27 cellular contexts compared by ENCODE assay signal in the genomic region with DNA sequence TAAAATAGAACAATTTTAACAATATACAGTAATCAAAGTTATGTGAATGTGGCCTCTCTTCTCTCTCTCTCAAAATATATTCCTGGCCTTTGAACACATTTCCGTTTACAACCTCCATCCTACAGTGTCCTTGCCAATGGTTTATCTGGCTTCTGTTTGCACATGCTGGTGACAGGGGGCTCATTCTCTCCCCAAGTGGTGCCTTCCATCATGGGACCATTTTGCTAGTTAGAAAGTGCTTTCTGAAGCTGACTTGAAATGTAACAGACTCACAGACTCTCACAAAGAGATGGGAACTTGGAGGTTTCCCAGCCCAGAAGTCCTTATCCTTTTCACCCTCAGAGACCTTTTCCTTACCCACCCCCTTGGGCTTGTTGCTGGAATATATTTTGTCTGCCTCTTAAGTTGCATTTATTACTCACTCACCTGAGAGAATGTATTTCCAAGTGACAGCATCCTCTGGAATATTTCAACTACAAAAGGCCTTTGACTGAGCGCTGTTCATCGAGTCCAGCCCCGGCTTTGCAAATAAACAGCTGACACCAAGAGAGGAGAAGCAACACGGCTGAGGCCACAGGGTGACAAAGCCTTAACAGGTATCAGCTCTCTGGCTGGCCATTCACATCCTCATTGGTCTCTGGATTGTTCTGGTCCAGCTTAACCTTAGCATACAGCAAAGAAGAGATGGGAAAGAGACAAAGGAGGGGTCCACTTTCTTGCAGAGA. TPM values are rescaled to one million over a fixed set of nuclear protein-coding genes. Genes with fewer than 3 reads are reported as not detected.
DNase-seq lines count a peak whose midpoint lies in the region; ATAC-seq, FAIRE-seq and TF ChIP-seq lines count a peak whose summit lies in the region.
"Had no signal": no experiment of that assay in that cellular context is flagged by ENCODE, and none has a peak within 500 bp of the region (broad histone marks: within the 10 kb centered on the region; RNA-seq: fewer than 3 reads in every experiment).

No MANE protein-coding gene starts in this region.

- CTCF ChIA-PET in HepG2 (lab: Yijun Ruan, JAX; ENCODE audit: low intra/inter-chr PET ratio, low total read pairs), result interaction anchor here (1.8 kb wide), 1 partner anchor 26 kb away, joined by 7 read pairs; no protein-coding TSS in a partner anchor

- POLR2A ChIA-PET in HepG2 (lab: Yijun Ruan, JAX), result interaction anchor here (1.6 to 2.2 kb wide), 3 partner anchors 17 to 62 kb away, joined by 4 to 8 read pairs (median 6); a partner anchor contains a TSS

- H3K4me3 Mint-ChIP-seq in endodermal cell, result no peak overlapping the region
- H3K4me3 Mint-ChIP-seq in neural progenitor cell, result no peak overlapping the region
- no peak overlapping the region for H3K4me3 Mint-ChIP-seq in activated naive CD8-positive, alpha-beta T cell treated with anti-CD3 and anti-CD28 coated beads, Interleukin-2, amount 50 U/mL, for 24 hours
- H3K4me3 Mint-ChIP-seq: CD4-positive, alpha-beta T cell; IgD-negative memory B cell had no signal

- H3K4me1 Mint-ChIP-seq in endodermal cell (peaks cover 50% of the 10 kb centered on the region), neural progenitor cell (peaks cover 34% of the 10 kb centered on the region)
- no peaks in the 10 kb centered on the region for H3K4me1 Mint-ChIP-seq in activated naive CD8-positive, alpha-beta T cell treated with anti-CD3 and anti-CD28 coated beads, Interleukin-2, amount 50 U/mL, for 24 hours
- H3K4me1 Mint-ChIP-seq: IgD-negative memory B cell had no signal

- peaks cover 27% of the 10 kb centered on the region for H3K27me3 ChIP-seq in endodermal cell (ENCODE audit: control insufficient read depth, insufficient read depth, low read length, poor library complexity, severe bottlenecking)
- H3K27me3 ChIP-seq in HepG2 (ENCODE audit: control insufficient read depth in 1 of 2, insufficient read depth in 2 of 2, low read length in 2 of 2), result no peaks in the 10 kb centered on the region
- no peaks in the 10 kb centered on the region for H3K27me3 ChIP-seq in neural progenitor cell
- H3K27me3 ChIP-seq in transverse colon, result no peaks in the 10 kb centered on the region
- no peaks in the 10 kb centered on the region for H3K27me3 ChIP-seq in ovary
- H3K27me3 ChIP-seq: BLaER1 treated with 17β-estradiol and CSF1 and Interleukin-3, amounts not matched to agents 10 nM and 100 nM; SJCRH30 had no signal

- H3K27ac ChIP-seq in endodermal cell (ENCODE audit: low read depth, low read length) (no peak overlapping the region), HepG2 (ENCODE audit: extremely low read length, insufficient read depth, low read length) (peak overlapping the region; percentile 70), neural progenitor cell (no peak overlapping the region), transverse colon (peak overlapping the region in 3 of 4 donors; percentile 9 to 59 (median 59)), ovary (no peak overlapping the region)
- H3K27ac ChIP-seq: A549; BLaER1 treated with 17β-estradiol and CSF1 and Interleukin-3, amounts not matched to agents 10 nM and 100 nM; KMS-11; PC-9; SJCRH30 had no signal

- H3K9me3 Mint-ChIP-seq in endodermal cell (peaks cover 6% of the 10 kb centered on the region), neural progenitor cell (no peaks in the 10 kb centered on the region)
- no peaks in the 10 kb centered on the region for H3K9me3 Mint-ChIP-seq in activated naive CD8-positive, alpha-beta T cell treated with anti-CD3 and anti-CD28 coated beads, Interleukin-2, amount 50 U/mL, for 24 hours
- H3K9me3 Mint-ChIP-seq: CD4-positive, alpha-beta T cell; IgD-negative memory B cell had no signal

- peak; percentile 77 for ATAC-seq in HepG2
- no peak for ATAC-seq in activated naive CD8-positive, alpha-beta T cell treated with anti-CD3 and anti-CD28 coated beads, Interleukin-2, amount 50 U/mL, for 24 hours
- ATAC-seq in GM18517 (IDR thresholded peaks at IDR 0.05; ENCODE audit: unreplicated experiment), result no peak
- ATAC-seq: A549, Right ventricle myocardium inferior had no signal

- TF ChIP-seq EP300 in HepG2 (IDR thresholded peaks at IDR 0.05; ENCODE audit: low read depth in 2 of 2, low read length in 2 of 2) (0 out of 4 replicates have a peak, but pooled peaks of 1 of the 2 experiments have one; percentile 14), HepG2 (CRISPR knock-in tag; IDR thresholded peaks at IDR 0.05; ENCODE audit: borderline replicate concordance) (no peak), transverse colon (IDR thresholded peaks at IDR 0.05; ENCODE audit: low read depth) (no peak), ovary (IDR thresholded peaks at IDR 0.05) (no peak)

- DNase-seq in endodermal cell, result peak; percentile 14
- DNase-seq in HepG2 (ENCODE audit: low spot score), result peak; percentile 61
- DNase-seq in neural progenitor cell (ENCODE audit: low spot score), result no peak
- DNase-seq in transverse colon, result no peak
- DNase-seq in activated naive CD8-positive, alpha-beta T cell treated with anti-CD3 and anti-CD28 coated beads, Interleukin-2, amount 50 U/mL, for 24 hours, result no peak
- no peak for DNase-seq in ovary
- DNase-seq: AML-193; CD4-positive, alpha-beta T cell; GOT3; NCI-H1048; NCI-H1417; NCI-H1694; NCI-H2029 treated with DMSO at 0.1 percent for 48 hours; NCI-H446 treated with DMSO at 0.1 percent for 48 hours; NCI-H526 treated with DMSO at 0.1 percent for 48 hours; PC-9; SJCRH30 had no signal

- H3K9ac ChIP-seq in endodermal cell (ENCODE audit: extremely low read depth, low read length, poor library complexity, severe bottlenecking) (no peak overlapping the region), HepG2 (ENCODE audit: insufficient read depth, low read depth, low read length) (peak overlapping the region; percentile 11; the same call in 1 of the 2 replicates), neural progenitor cell (no peak overlapping the region)
- H3K9ac ChIP-seq: BLaER1 treated with 17β-estradiol and CSF1 and Interleukin-3, amounts not matched to agents 10 nM and 100 nM; KMS-11 had no signal

- H3K4me3 ChIP-seq in endodermal cell (ENCODE audit: low read length) (no peak overlapping the region), HepG2 (replicated peaks in 1 of 3; ENCODE audit: insufficient read depth in 1 of 3, low read depth in 2 of 3, low read length in 3 of 3) (peak overlapping the region in 2 of 3 experiments; percentile 14 to 38; a peak in 3 of 6 replicates), neural progenitor cell (no peak overlapping the region), transverse colon (no peak overlapping the region), ovary (no peak overlapping the region)
- H3K4me3 ChIP-seq: A549; BLaER1 treated with 17β-estradiol and CSF1 and Interleukin-3, amounts not matched to agents 10 nM and 100 nM; HAP-1; PC-9; SJCRH30 had no signal

- H3K27ac Mint-ChIP-seq in endodermal cell (no peak overlapping the region), neural progenitor cell (peak overlapping the region; percentile 61)
- no peak overlapping the region for H3K27ac Mint-ChIP-seq in activated naive CD8-positive, alpha-beta T cell treated with anti-CD3 and anti-CD28 coated beads, Interleukin-2, amount 50 U/mL, for 24 hours
- H3K27ac Mint-ChIP-seq: CD4-positive, alpha-beta T cell; IgD-negative memory B cell had no signal

- BruUV-seq in HepG2 (replicated peaks; lab: Mats Ljungman, UMichigan), result TSS peak; percentile 49

- peaks cover 6% of the 10 kb centered on the region for H3F3A ChIP-seq in neural progenitor cell (ENCODE audit: low read depth)

- H3K79me2 ChIP-seq in HepG2 (ENCODE audit: insufficient read depth, low read length) (no peaks in the 10 kb centered on the region), neural progenitor cell (ENCODE audit: low read depth) (no peaks in the 10 kb centered on the region)

- TF ChIP-seq RAD21 in HepG2 (CRISPR knock-in tag; IDR thresholded peaks at IDR 0.05), result no peak

- peaks cover 39% of the 10 kb centered on the region for H3K27me3 Mint-ChIP-seq in endodermal cell (ENCODE audit: insufficient read depth)
- peaks cover 15% of the 10 kb centered on the region for H3K27me3 Mint-ChIP-seq in neural progenitor cell (ENCODE audit: insufficient read depth, low read depth)
- H3K27me3 Mint-ChIP-seq in activated naive CD8-positive, alpha-beta T cell treated with anti-CD3 and anti-CD28 coated beads, Interleukin-2, amount 50 U/mL, for 24 hours, result peaks cover 4% of the 10 kb centered on the region

- H4K20me1 ChIP-seq in HepG2 (ENCODE audit: insufficient read depth, low read length), result no peaks in the 10 kb centered on the region
- no peaks in the 10 kb centered on the region for H4K20me1 ChIP-seq in neural progenitor cell (ENCODE audit: low read depth)
- H4K20me1 ChIP-seq: BLaER1 treated with 17β-estradiol and CSF1 and Interleukin-3, amounts not matched to agents 10 nM and 100 nM had no signal

- H2AFZ ChIP-seq in HepG2 (ENCODE audit: low read length), result no peak overlapping the region
- no peak overlapping the region for H2AFZ ChIP-seq in neural progenitor cell (replicated peaks)
- H2AFZ ChIP-seq: PC-9 had no signal

- no peak for TF ChIP-seq POLR2A in HepG2 (IDR thresholded peaks at IDR 0.05; ENCODE audit: insufficient read depth in 1 of 2, low read depth in 2 of 2, low read length in 2 of 2)
- no peak for TF ChIP-seq POLR2A in transverse colon (IDR thresholded peaks at IDR 0.05)
- no peak for TF ChIP-seq POLR2A in ovary (IDR thresholded peaks at IDR 0.05)

- TF ChIP-seq CTCF in endodermal cell (conservative IDR thresholded peaks at IDR 0.05) (no peak), HepG2 (CRISPR knock-in tag; IDR thresholded peaks at IDR 0.05) (no peak), neural progenitor cell (IDR thresholded peaks at IDR 0.05) (no peak), transverse colon (IDR thresholded peaks at IDR 0.05) (no peak), ovary (IDR thresholded peaks at IDR 0.05) (no peak)

- peak; percentile 70 for FAIRE-seq in HepG2 (lab: Jason Lieb, UNC)
- FAIRE-seq: A549, D721Med, GM18507 had no signal

- peaks cover 11% of the 10 kb centered on the region for H3K4me1 ChIP-seq in endodermal cell (ENCODE audit: control insufficient read depth, insufficient read depth, low read length)
- H3K4me1 ChIP-seq in HepG2 (ENCODE audit: insufficient read depth, low read length), result peaks cover 65% of the 10 kb centered on the region
- H3K4me1 ChIP-seq in neural progenitor cell, result peaks cover 9% of the 10 kb centered on the region
- peaks cover 0 to 7% (median 4%) of the 10 kb centered on the region in 4 donors for H3K4me1 ChIP-seq in transverse colon
- H3K4me1 ChIP-seq in ovary (ENCODE audit: insufficient read depth), result peaks cover 10% of the 10 kb centered on the region
- H3K4me1 ChIP-seq: A549; BLaER1 treated with 17β-estradiol and CSF1 and Interleukin-3, amounts not matched to agents 10 nM and 100 nM; HAP-1 had no signal

- in situ Hi-C loops in HepG2 (cut with HindIII; ENCODE audit: extremely low pct_ligation_motif_present, low pct_unique_long_range_greater_than_20kb), result loop anchor here (25.0 kb wide), 1 partner anchor 888 kb away; a partner anchor contains a TSS
- in situ Hi-C loops in transverse colon (cut with MboI; ENCODE audit: low pct_ligation_motif_present in 1 of 4, low pct_unique_long_range_greater_than_20kb in 1 of 4, low sequenced_read_pairs in 3 of 4), result loop anchor here (25.0 kb wide), 3 partner anchors 213 to 463 kb away; a partner anchor contains a TSS

- H3K36me3 Mint-ChIP-seq in endodermal cell (ENCODE audit: low read depth), result peaks cover 2% of the 10 kb centered on the region
- no peaks in the 10 kb centered on the region for H3K36me3 Mint-ChIP-seq in neural progenitor cell
- H3K36me3 Mint-ChIP-seq in activated naive CD8-positive, alpha-beta T cell treated with anti-CD3 and anti-CD28 coated beads, Interleukin-2, amount 50 U/mL, for 24 hours (ENCODE audit: low read depth), result no peaks in the 10 kb centered on the region
- H3K36me3 Mint-ChIP-seq: IgD-negative memory B cell had no signal

- no peaks in the 10 kb centered on the region for H3K9me3 ChIP-seq in endodermal cell (ENCODE audit: control insufficient read depth, low read length)
- no peaks in the 10 kb centered on the region for H3K9me3 ChIP-seq in HepG2 (ENCODE audit: low read length)
- no peaks in the 10 kb centered on the region for H3K9me3 ChIP-seq in neural progenitor cell (ENCODE audit: low read depth)
- H3K9me3 ChIP-seq in transverse colon, result no peaks in the 10 kb centered on the region
- H3K9me3 ChIP-seq in ovary, result no peaks in the 10 kb centered on the region
- H3K9me3 ChIP-seq: A549; BLaER1 treated with 17β-estradiol and CSF1 and Interleukin-3, amounts not matched to agents 10 nM and 100 nM; HAP-1; SJCRH30 had no signal

- H3K36me3 ChIP-seq in endodermal cell (ENCODE audit: control insufficient read depth, insufficient read depth, low read length) (no peaks in the 10 kb centered on the region), HepG2 (replicated peaks in 1 of 2; ENCODE audit: control insufficient read depth in 1 of 2, insufficient read depth in 2 of 2, low read length in 2 of 2) (no peaks in the 10 kb centered on the region), neural progenitor cell (no peaks in the 10 kb centered on the region), transverse colon (no peaks in the 10 kb centered on the region), ovary (no peaks in the 10 kb centered on the region)
- H3K36me3 ChIP-seq: BLaER1 treated with 17β-estradiol and CSF1 and Interleukin-3, amounts not matched to agents 10 nM and 100 nM; HAP-1; SJCRH30 had no signal

- 63 to 93% methylated on average over 1 to 5 of the region's 5 CpGs for WGBS in endodermal cell (ENCODE audit: insufficient coverage in 1 of 2, insufficient read length in 1 of 2), 2 experiments
- under 1% methylated on average over 5 of the region's 5 CpGs for WGBS in HepG2 (ENCODE audit: low lambda C conversion rate)
- WGBS in transverse colon (ENCODE audit: low coverage in 1 of 2), 2 donors, result 25 to 44% methylated on average over 5 of the region's 5 CpGs
- 84 to 86% (median 85%) methylated on average over 5 of the region's 5 CpGs for WGBS in ovary, 3 donors

- intact Hi-C loops in HepG2 (cut with micrococcal nuclease; ENCODE audit: unreplicated experiment) (loop anchor here (2.0 kb wide), 1 partner anchor 18 kb away; a partner anchor contains a TSS), transverse colon (cut with DNase I; ENCODE audit: low total_unique reads) (no loop called here), ovary (cut with DNase I) (loop anchor here in 1 of 4 donors (10.0 kb wide), 1 partner anchor 890 kb away; a partner anchor contains a TSS)

- H3K4me2 ChIP-seq in HepG2 (ENCODE audit: low read depth, low read length) (peak overlapping the region; percentile 63), neural progenitor cell (no peak overlapping the region)
- H3K4me2 ChIP-seq: A549; BLaER1 treated with 17β-estradiol and CSF1 and Interleukin-3, amounts not matched to agents 10 nM and 100 nM; KMS-11; PC-9 had no signal

RNA-seq across cellular contexts. Expression of a gene that starts 17.5 kb away (rescaled TPM):
- total RNA-seq in endodermal cell (10 to 100 TPM; 47.7 to 59.9 TPM), HepG2 (2016; rRNA removed; fragmentation: Illumina TruSeq; extraction: Trizol) (125 and 159 TPM in 2 replicates), neural progenitor cell (ENCODE audit: low replicate concordance) (32.9 and 44.0 TPM in 2 replicates), transverse colon (10 to 100 TPM; 24.9 to 77.2 (median 27.3) TPM), ovary (10 to 100 TPM in 6 of 7 donors, 1 to 10 TPM in 1; 7.9 to 47.2 (median 24.3) TPM)
- 22.3 TPM for polyA plus RNA-seq in endodermal cell (2013, experiment 1 of 2)
- polyA plus RNA-seq in endodermal cell (2013, experiment 2 of 2), result 20.0 TPM
- 11.5 TPM in 2 replicates for total RNA-seq in HepG2 (2016; cell fraction: cytosol; rRNA removed; fragmentation: Illumina TruSeq; extraction: Trizol; ENCODE audit: low read depth)
- 126 and 146 TPM in 2 replicates for total RNA-seq in HepG2 (2016; cell fraction: insoluble cytoplasmic fraction; rRNA removed; fragmentation: Illumina TruSeq; extraction: Trizol)
- total RNA-seq in HepG2 (2016; cell fraction: membrane; rRNA removed; fragmentation: Illumina TruSeq; extraction: Trizol), result 48.8 and 50.7 TPM in 2 replicates
- 50.9 and 56.2 TPM in 2 replicates for total RNA-seq in HepG2 (2016; cell fraction: nucleus; rRNA removed; fragmentation: Illumina TruSeq; extraction: Trizol)
- polyA plus RNA-seq in HepG2 (2011; rRNA removed) (45.1 and 49.5 TPM in 2 replicates), ovary (10 to 100 TPM; 11.8 to 45.4 TPM)
- polyA plus RNA-seq in HepG2 (2011; cell fraction: cytosol; rRNA removed), result 39.2 and 42.4 TPM in 2 replicates
- 15.7 and 19.6 TPM in 2 replicates for polyA plus RNA-seq in HepG2 (2011; cell fraction: nucleus; rRNA removed)
- polyA plus RNA-seq in HepG2 (2012), result 51.6 and 52.8 TPM in 2 replicates
- 7.5 and 7.7 TPM in 2 replicates for polyA plus RNA-seq in HepG2 (2016; cell fraction: cytosol; fragmentation: Illumina TruSeq; extraction: Trizol; ENCODE audit: low read depth)
- 131 and 144 TPM in 2 replicates for polyA plus RNA-seq in HepG2 (2016; cell fraction: insoluble cytoplasmic fraction; fragmentation: Illumina TruSeq; extraction: Trizol; ENCODE audit: low read depth)
- 23.3 and 23.6 TPM in 2 replicates for polyA plus RNA-seq in HepG2 (2016; cell fraction: membrane; fragmentation: Illumina TruSeq; extraction: Trizol; ENCODE audit: low read depth)
- polyA plus RNA-seq in HepG2 (2016; cell fraction: nucleus; fragmentation: Illumina TruSeq; extraction: Trizol; ENCODE audit: insufficient read depth, low read depth), result 57.5 and 58.3 TPM in 2 replicates
- 58.5 and 119 TPM in 2 replicates for polyA minus RNA-seq in HepG2 (2011; rRNA and poly(A)+ RNA removed; ENCODE audit: low replicate concordance)
- 51.9 and 56.8 TPM in 2 replicates for polyA minus RNA-seq in HepG2 (2011; cell fraction: cytosol; rRNA and poly(A)+ RNA removed)
- 20.2 and 23.6 TPM in 2 replicates for polyA minus RNA-seq in HepG2 (2011; cell fraction: nucleus; rRNA and poly(A)+ RNA removed)

RNA-seq across cellular contexts. Expression of a gene that starts 49.2 kb away (rescaled TPM):
- total RNA-seq in endodermal cell (10 to 100 TPM; 40.5 to 90.3 TPM), HepG2 (2016; rRNA removed; fragmentation: Illumina TruSeq; extraction: Trizol) (0.24 and 0.44 TPM in 2 replicates), neural progenitor cell (ENCODE audit: low replicate concordance) (26.6 and 43.2 TPM in 2 replicates), transverse colon (not detected), ovary (under 1 TPM in 2 of 7 donors, not detected in 5; 0.31 to 0.42 TPM)
- polyA plus RNA-seq in endodermal cell (2013, experiment 1 of 2), result 113 TPM
- 112 TPM for polyA plus RNA-seq in endodermal cell (2013, experiment 2 of 2)
- not detected in 2 replicates for total RNA-seq in HepG2 (2016; cell fraction: cytosol; rRNA removed; fragmentation: Illumina TruSeq; extraction: Trizol; ENCODE audit: low read depth)
- total RNA-seq in HepG2 (2016; cell fraction: insoluble cytoplasmic fraction; rRNA removed; fragmentation: Illumina TruSeq; extraction: Trizol), result 0.24 TPM in 1 of 2 replicates, not detected in the other
- not detected in 2 replicates for total RNA-seq in HepG2 (2016; cell fraction: membrane; rRNA removed; fragmentation: Illumina TruSeq; extraction: Trizol)
- not detected in 2 replicates for total RNA-seq in HepG2 (2016; cell fraction: nucleus; rRNA removed; fragmentation: Illumina TruSeq; extraction: Trizol)
- polyA plus RNA-seq in HepG2 (2011; rRNA removed) (0.07 TPM in 1 of 2 replicates, not detected in the other), ovary (under 1 TPM in 1 of 2 donors, not detected in 1; 0.28 TPM)
- polyA plus RNA-seq in HepG2 (2011; cell fraction: cytosol; rRNA removed), result 0.12 TPM in 1 of 2 replicates, not detected in the other
- polyA plus RNA-seq in HepG2 (2011; cell fraction: nucleus; rRNA removed), result not detected in 2 replicates
- polyA plus RNA-seq in HepG2 (2012), result not detected in 2 replicates
- polyA plus RNA-seq in HepG2 (2016; cell fraction: cytosol; fragmentation: Illumina TruSeq; extraction: Trizol; ENCODE audit: low read depth), result not detected in 2 replicates
- not detected in 2 replicates for polyA plus RNA-seq in HepG2 (2016; cell fraction: insoluble cytoplasmic fraction; fragmentation: Illumina TruSeq; extraction: Trizol; ENCODE audit: low read depth)
- polyA plus RNA-seq in HepG2 (2016; cell fraction: membrane; fragmentation: Illumina TruSeq; extraction: Trizol; ENCODE audit: low read depth), result not detected in 2 replicates
- polyA plus RNA-seq in HepG2 (2016; cell fraction: nucleus; fragmentation: Illumina TruSeq; extraction: Trizol; ENCODE audit: insufficient read depth, low read depth), result not detected in 2 replicates
- not detected in 2 replicates for polyA minus RNA-seq in HepG2 (2011; rRNA and poly(A)+ RNA removed; ENCODE audit: low replicate concordance)
- not detected in 2 replicates for polyA minus RNA-seq in HepG2 (2011; cell fraction: cytosol; rRNA and poly(A)+ RNA removed)
- not detected in 2 replicates for polyA minus RNA-seq in HepG2 (2011; cell fraction: nucleus; rRNA and poly(A)+ RNA removed)
- total RNA-seq: CD4-positive, alpha-beta T cell; PC-9; Right ventricle myocardium inferior; RPMI7951 had no signal
- polyA plus RNA-seq: IgD-negative memory B cell had no signal

Comparison
In these comparisons a context has a peak if more than half of its experiments do, and no peak if none do; other contexts are left out.
1. DNase-seq: peak in endodermal cell (single experiment) and HepG2 (single experiment); none in neural progenitor cell (single experiment), transverse colon (single experiment), activated naive CD8-positive, alpha-beta T cell treated with anti-CD3 and anti-CD28 coated beads, Interleukin-2, amount 50 U/mL, for 24 hours (single experiment) and ovary (0 of 5).
2. H3K27ac ChIP-seq: peak in HepG2 (single experiment) and transverse colon (3 of 4); none in endodermal cell (single experiment), neural progenitor cell (single experiment) and ovary (0 of 2).
3. H3K4me3 ChIP-seq: peak in HepG2 (2 of 3); none in endodermal cell (single experiment), neural progenitor cell (single experiment), transverse colon (0 of 4) and ovary (single experiment).
4. RNA of a gene that starts 49.2 kb away (total RNA-seq): 40.5 to 90.3 TPM in endodermal cell and 26.6 to 43.2 TPM in neural progenitor cell; 0.24 to 0.44 TPM in HepG2, not detected in transverse colon and 0.31 to 0.42 TPM in ovary; every median in the first group is over 10 times any median in the second.